In genomic region chr13:46804391-46804815, GRCh38 we compare ENCODE assay signal across 1 cellular context.
TF ChIP-seq lines count a peak whose summit lies in the region.

No MANE protein-coding gene starts in this region.

TF ChIP-seq in SK-N-SH treated with all-trans-retinoic acid at 6 μM for 48 hours, 23 proteins besides CTCF, POLR2A, EP300 and RAD21 (continued from another document):
- TF ChIP-seq ZC3H10 (CRISPR knock-in tag; IDR thresholded peaks at IDR 0.05) (no peak), OSR1 (CRISPR knock-in tag; IDR thresholded peaks at IDR 0.05) (no peak), POU6F1 (CRISPR knock-in tag; IDR thresholded peaks at IDR 0.05; ENCODE audit: borderline replicate concordance, low read depth) (no peak), ESRRG (CRISPR knock-in tag; IDR thresholded peaks at IDR 0.05) (no peak), TCF4 (CRISPR knock-in tag; IDR thresholded peaks at IDR 0.05; ENCODE audit: borderline replicate concordance) (no peak), ZFP30 (CRISPR knock-in tag; IDR thresholded peaks at IDR 0.05) (no peak), SNAI2 (CRISPR knock-in tag; IDR thresholded peaks at IDR 0.05) (no peak), ISL1 (CRISPR knock-in tag; IDR thresholded peaks at IDR 0.05) (no peak), CREB5 (CRISPR knock-in tag; IDR thresholded peaks at IDR 0.05; ENCODE audit: low read depth) (no peak)
- TF ChIP-seq, protein P1, sequence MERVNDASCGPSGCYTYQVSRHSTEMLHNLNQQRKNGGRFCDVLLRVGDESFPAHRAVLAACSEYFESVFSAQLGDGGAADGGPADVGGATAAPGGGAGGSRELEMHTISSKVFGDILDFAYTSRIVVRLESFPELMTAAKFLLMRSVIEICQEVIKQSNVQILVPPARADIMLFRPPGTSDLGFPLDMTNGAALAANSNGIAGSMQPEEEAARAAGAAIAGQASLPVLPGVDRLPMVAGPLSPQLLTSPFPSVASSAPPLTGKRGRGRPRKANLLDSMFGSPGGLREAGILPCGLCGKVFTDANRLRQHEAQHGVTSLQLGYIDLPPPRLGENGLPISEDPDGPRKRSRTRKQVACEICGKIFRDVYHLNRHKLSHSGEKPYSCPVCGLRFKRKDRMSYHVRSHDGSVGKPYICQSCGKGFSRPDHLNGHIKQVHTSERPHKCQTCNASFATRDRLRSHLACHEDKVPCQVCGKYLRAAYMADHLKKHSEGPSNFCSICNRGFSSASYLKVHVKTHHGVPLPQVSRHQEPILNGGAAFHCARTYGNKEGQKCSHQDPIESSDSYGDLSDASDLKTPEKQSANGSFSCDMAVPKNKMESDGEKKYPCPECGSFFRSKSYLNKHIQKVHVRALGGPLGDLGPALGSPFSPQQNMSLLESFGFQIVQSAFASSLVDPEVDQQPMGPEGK (CRISPR knock-in tag; IDR thresholded peaks at IDR 0.05; ENCODE audit: borderline replicate concordance): no peak
